ENCODE assay signal across 10 cellular contexts in genomic region chr1:3903141-3904005, GRCh38. TPM values are rescaled to one million over a fixed set of nuclear protein-coding genes. Genes with fewer than 3 reads are reported as not detected.
DNase-seq lines count a peak whose midpoint lies in the region; ATAC-seq and TF ChIP-seq lines count a peak whose summit lies in the region.
"Had no signal": no experiment of that assay in that cellular context is flagged by ENCODE, and none has a peak within 500 bp of the region (broad histone marks: within the 10 kb centered on the region; RNA-seq: fewer than 3 reads in every experiment).

No MANE protein-coding gene starts in this region.

- H3K4me3 Mint-ChIP-seq in GM23338 (no peak overlapping the region), T-helper 17 cell (peak overlapping the region; percentile 95)

- H3K9me2 ChIP-seq in GM23338 (ENCODE audit: insufficient read depth), result no peaks in the 10 kb centered on the region

- H3K27ac ChIP-seq in BLaER1 treated with 17β-estradiol and CSF1 and Interleukin-3, amounts not matched to agents 10 nM and 100 nM, result peak overlapping the region in 8 of 11 experiments; percentile 57 to 93 (median 63); a peak in 16 of 22 replicates
- H3K27ac ChIP-seq in GM23338 (ENCODE audit: low read depth) (no peak overlapping the region), liver (ENCODE audit: low read depth in 1 of 2, low read length in 2 of 2) (peak overlapping the region; percentile 36 to 66)
- H3K27ac ChIP-seq: left lung had no signal

- peaks cover 0 to 6% (median under 1%) of the 10 kb centered on the region in 11 experiments; a peak in 10 of 22 replicates for H3K36me3 ChIP-seq in BLaER1 treated with 17β-estradiol and CSF1 and Interleukin-3, amounts not matched to agents 10 nM and 100 nM
- H3K36me3 ChIP-seq in GM23338 (ENCODE audit: insufficient read depth) (no peaks in the 10 kb centered on the region), liver (ENCODE audit: control insufficient read depth in 4 of 4, insufficient read depth in 3 of 4, low read depth in 1 of 4, low read length in 3 of 4) (no peaks in the 10 kb centered on the region)
- H3K36me3 ChIP-seq: left lung had no signal

- H3F3A ChIP-seq in GM23338 (replicated peaks; ENCODE audit: low read depth), result peaks cover 3% of the 10 kb centered on the region; the same call in 1 of the 2 replicates

- H4K20me1 ChIP-seq in BLaER1 treated with 17β-estradiol and CSF1 and Interleukin-3, amounts not matched to agents 10 nM and 100 nM, result peaks cover 0 to 10% (median 0%) of the 10 kb centered on the region in 11 experiments; a peak in 5 of 22 replicates
- H4K20me1 ChIP-seq in GM23338 (replicated peaks; ENCODE audit: insufficient read depth), result no peaks in the 10 kb centered on the region

- peaks cover 5% of the 10 kb centered on the region; the same call in 2 of the 3 replicates for H3K9me3 Mint-ChIP-seq in GM23338

- no peak overlapping the region for H2AFZ ChIP-seq in GM23338

- H3K4me1 ChIP-seq in BLaER1 treated with 17β-estradiol and CSF1 and Interleukin-3, amounts not matched to agents 10 nM and 100 nM, result peaks cover 60 to 83% (median 78%) of the 10 kb centered on the region in 10 experiments
- H3K4me1 ChIP-seq in GM23338 (ENCODE audit: insufficient read depth) (0 out of 2 replicates have a peak, but pooled peaks cover 4% of the 10 kb centered on the region), liver (ENCODE audit: control insufficient read depth in 4 of 4, insufficient read depth in 4 of 4, low read length in 3 of 4) (peaks cover 11 to 39% (median 31%) of the 10 kb centered on the region in 4 donors)

- H3K4me1 Mint-ChIP-seq in GM23338 (peaks cover 25% of the 10 kb centered on the region), T-helper 17 cell (peaks cover 26% of the 10 kb centered on the region)

- H3K27ac Mint-ChIP-seq in GM23338, result peak overlapping the region; percentile 56; the same call in 1 of the 2 replicates
- peak overlapping the region; percentile 85 for H3K27ac Mint-ChIP-seq in T-helper 17 cell

- H3K9ac ChIP-seq in BLaER1 treated with 17β-estradiol and CSF1 and Interleukin-3, amounts not matched to agents 10 nM and 100 nM, result peak overlapping the region in 9 of 11 experiments; percentile 4 to 64 (median 27); a peak in 10 of 22 replicates
- peak overlapping the region; percentile 1 to 39 for H3K9ac ChIP-seq in liver (ENCODE audit: low read depth in 1 of 2, low read length in 2 of 2)

- H3K27me3 Mint-ChIP-seq in GM23338 (ENCODE audit: insufficient read depth, low read depth, poor library complexity) (peaks cover 13% of the 10 kb centered on the region), T-helper 17 cell (peaks cover 5% of the 10 kb centered on the region)

- 0 out of 20 replicates have a peak overlapping the region, but pooled peaks of 1 of the 10 experiments have one; percentile 8 for H3K4me3 ChIP-seq in BLaER1 treated with 17β-estradiol and CSF1 and Interleukin-3, amounts not matched to agents 10 nM and 100 nM
- H3K4me3 ChIP-seq in GM23338, result no peak overlapping the region
- no peak overlapping the region for H3K4me3 ChIP-seq in liver (ENCODE audit: low read depth in 1 of 3, low read length in 3 of 3)
- H3K4me3 ChIP-seq: left lung had no signal

- H3K27me3 ChIP-seq in BLaER1 treated with 17β-estradiol and CSF1 and Interleukin-3, amounts not matched to agents 10 nM and 100 nM, result no peaks in the 10 kb centered on the region
- H3K27me3 ChIP-seq in GM23338 (ENCODE audit: insufficient read depth), result no peaks in the 10 kb centered on the region
- no peaks in the 10 kb centered on the region for H3K27me3 ChIP-seq in liver (ENCODE audit: control insufficient read depth in 4 of 4, insufficient read depth in 4 of 4, low read length in 3 of 4)
- H3K27me3 ChIP-seq: left lung had no signal

- peak; percentile 7 to 32 for TF ChIP-seq RAD21 in liver (IDR thresholded peaks at IDR 0.05)

- H3K9me3 ChIP-seq in BLaER1 treated with 17β-estradiol and CSF1 and Interleukin-3, amounts not matched to agents 10 nM and 100 nM (replicated peaks in 1 of 11), result peaks cover 2 to 7% (median 4%) of the 10 kb centered on the region in 11 experiments
- H3K9me3 ChIP-seq in T-helper 17 cell (ENCODE audit: control insufficient read depth, low read length, poor library complexity, severe bottlenecking) (no peaks in the 10 kb centered on the region), liver (ENCODE audit: control insufficient read depth in 4 of 4, low read length in 3 of 4) (no peaks in the 10 kb centered on the region)
- H3K9me3 ChIP-seq: left lung had no signal

- H3K4me2 ChIP-seq in BLaER1 treated with 17β-estradiol and CSF1 and Interleukin-3, amounts not matched to agents 10 nM and 100 nM, result peak overlapping the region; percentile 55 to 100 (median 93)
- no peak overlapping the region for H3K4me2 ChIP-seq in GM23338

- 54% methylated on average over 16 of the region's 16 CpGs for WGBS in liver

- no peaks in the 10 kb centered on the region; the same call in 1 of the 3 replicates for H3K36me3 Mint-ChIP-seq in GM23338 (ENCODE audit: low read depth)
- H3K36me3 Mint-ChIP-seq in T-helper 17 cell (ENCODE audit: low read depth), result no peaks in the 10 kb centered on the region

- no peak for TF ChIP-seq CTCF in GM23338 (conservative IDR thresholded peaks at IDR 0.05; ENCODE audit: low read depth in 2 of 2)
- no peak for TF ChIP-seq CTCF in liver (IDR thresholded peaks at IDR 0.05; ENCODE audit: low read depth, low read length, missing input control)

- DNase-seq in GM23338 (ENCODE audit: low spot score), result no peak
- DNase-seq in T-helper 17 cell, result no peak
- no peak for DNase-seq in nucleus accumbens (lab: John Stamatoyannopoulos, UW)
- DNase-seq in RKO (ENCODE audit: low spot score), result no peak
- DNase-seq in AG20443 (ENCODE audit: low spot score), result no peak
- DNase-seq: NCI-H226 had no signal

- ATAC-seq in GM23338 (no peak), T-helper 17 cell (no peak), GM21390 (IDR thresholded peaks at IDR 0.05; ENCODE audit: unreplicated experiment) (no peak)
- ATAC-seq: left lung had no signal

- peaks cover 11% of the 10 kb centered on the region for H3K79me2 ChIP-seq in GM23338 (replicated peaks; ENCODE audit: insufficient read depth)

TF ChIP-seq in GM23338, 12 proteins besides CTCF, POLR2A, EP300 and RAD21 (continues in another document):
- TF ChIP-seq ZNF331 (CRISPR knock-in tag; IDR thresholded peaks at IDR 0.05; ENCODE audit: low read depth), result no peak

TF ChIP-seq in liver, 16 proteins besides CTCF, POLR2A, EP300 and RAD21:
- TF ChIP-seq EGR1 (IDR thresholded peaks at IDR 0.05; ENCODE audit: low read depth in 2 of 2) (no peak), YY1 (IDR thresholded peaks at IDR 0.05) (peak; percentile 80), GABPA (IDR thresholded peaks at IDR 0.05 in 1 of 2, conservative IDR thresholded peaks at IDR 0.05 in 1 of 2) (peak in 1 of 2 donors; percentile 38), NR2F2 (IDR thresholded peaks at IDR 0.05) (no peak), RXRA (IDR thresholded peaks at IDR 0.05) (peak; percentile 21 to 73), HNF4A (conservative IDR thresholded peaks at IDR 0.05) (peak; percentile 87 to 89), HNF4G (IDR thresholded peaks at IDR 0.05) (peak; percentile 76), SP1 (IDR thresholded peaks at IDR 0.05) (peak; percentile 94), FOXA1 (IDR thresholded peaks at IDR 0.05) (peak; percentile 25), FOXA2 (IDR thresholded peaks at IDR 0.05) (peak; percentile 21), REST (IDR thresholded peaks at IDR 0.05) (peak; percentile 56)

RNA-seq across cellular contexts. Expression of gene C1orf174, which starts 3.3 kb away (rescaled TPM):
- 28.7 and 30.8 TPM in 2 replicates for total RNA-seq in GM23338 (2014; rRNA removed; shearing (Covaris generic))
- 26.3 and 28.5 TPM in 2 replicates for polyA plus RNA-seq in GM23338 (2016; fragmentation: Nextera tagmentation; extraction: Ambion mirVana)
- total RNA-seq in T-helper 17 cell, result 10 to 100 TPM; 13.5 to 16.4 TPM
- 10 to 100 TPM; 15.9 to 17.0 TPM for total RNA-seq in liver
- 10 to 100 TPM; 10.4 to 11.8 TPM for polyA plus RNA-seq in liver

RNA-seq across cellular contexts. Expression of gene DFFB, which starts 46.1 kb away (rescaled TPM):
- 12.6 and 18.1 TPM in 2 replicates for total RNA-seq in GM23338 (2014; rRNA removed; shearing (Covaris generic))
- polyA plus RNA-seq in GM23338 (2016; fragmentation: Nextera tagmentation; extraction: Ambion mirVana), result 4.4 and 6.5 TPM in 2 replicates
- total RNA-seq in T-helper 17 cell, result 10 to 100 TPM; 14.9 to 15.3 TPM
- total RNA-seq in liver, result 1 to 10 TPM; 4.2 to 6.1 TPM
- 1 to 10 TPM in 1 of 2 donors, under 1 TPM in 1; 0.92 to 1.6 TPM for polyA plus RNA-seq in liver

RNA-seq across cellular contexts. Expression of gene CEP104, which starts 46.4 kb away (rescaled TPM):
- 17.7 and 32.2 TPM in 2 replicates for total RNA-seq in GM23338 (2014; rRNA removed; shearing (Covaris generic))
- polyA plus RNA-seq in GM23338 (2016; fragmentation: Nextera tagmentation; extraction: Ambion mirVana) (20.5 and 21.1 TPM in 2 replicates), liver (10 to 100 TPM in 1 of 2 donors, 1 to 10 TPM in 1; 7.5 to 14.9 TPM)
- total RNA-seq in T-helper 17 cell (10 to 100 TPM; 33.0 to 34.6 TPM), liver (10 to 100 TPM in 1 of 2 donors, 1 to 10 TPM in 1; 9.1 to 23.2 TPM)
